Comparison of ENCODE assay signal across 24 cellular contexts in genomic region chr12:69115955-69116354, GRCh38.
"Had no signal": no experiment of that assay in that cellular context is flagged by ENCODE, and none has a peak within 500 bp of the region (broad histone marks: within the 10 kb centered on the region; RNA-seq: fewer than 3 reads in every experiment).

No MANE protein-coding gene starts in this region.

- H3K27ac ChIP-seq: coronary artery, esophagus muscularis mucosa, foreskin keratinocyte, gastroesophageal sphincter, heart left ventricle, hepatocyte, lower lobe of right lung, neutrophil, pancreas, right lobe of liver, thoracic aorta, tibial nerve, upper lobe of left lung had no signal

- H3K4me1 ChIP-seq: esophagus muscularis mucosa, foreskin keratinocyte, gastroesophageal sphincter, heart left ventricle, pancreas, tibial nerve had no signal

- DNase-seq: dermis blood vessel endothelial cell; effector memory CD4-positive, alpha-beta T cell; foreskin keratinocyte; heart left ventricle; left ventricle myocardium superior; lower lobe of right lung; natural killer cell; pancreas; right lobe of liver; small intestine; stimulated activated CD4-positive, alpha-beta T cell treated with anti-CD3 and anti-CD28 coated beads, Interleukin-15, amount 100 ng/mL, for 24 hours; stimulated activated CD4-positive, alpha-beta T cell treated with anti-CD3 and anti-CD28 coated beads, Interleukin-2, amount 100 ng/mL, for 48 hours; stimulated activated naive B cell treated with anti-CD40 and anti-IgM and Interleukin-4, amounts not matched to agents 10 μg/mL and 1 μg/mL and 100 μg/mL, for 72 hours; upper lobe of left lung had no signal

- FAIRE-seq: endothelial cell of umbilical vein, keratinocyte, pancreas, small intestine, urothelium cell line had no signal

- H3K79me2 ChIP-seq: hepatocyte had no signal

- H3K36me3 ChIP-seq: esophagus muscularis mucosa, gastroesophageal sphincter, heart left ventricle, lower lobe of right lung, neutrophil, pancreas, right lobe of liver, thoracic aorta, tibial nerve, upper lobe of left lung had no signal

- ATAC-seq: foreskin keratinocyte; gastroesophageal sphincter; heart left ventricle; left ventricle myocardium superior; natural killer cell; pancreas; right lobe of liver; stimulated activated naive B cell treated with anti-CD40 and anti-IgM and Interleukin-4, amounts not matched to agents 10 μg/mL and 1 μg/mL and 100 μg/mL, for 72 hours had no signal

- H2AFZ ChIP-seq: hepatocyte had no signal

- H3K4me2 ChIP-seq: hepatocyte had no signal

- H3K9me3 ChIP-seq: esophagus muscularis mucosa, gastroesophageal sphincter, heart left ventricle, lower lobe of right lung, neutrophil, pancreas, right lobe of liver, thoracic aorta, tibial nerve, upper lobe of left lung had no signal

- H3K4me3 ChIP-seq: coronary artery, esophagus muscularis mucosa, gastroesophageal sphincter, heart left ventricle, hepatocyte, lower lobe of right lung, pancreas, right lobe of liver, thoracic aorta, tibial nerve had no signal

- H3K27me3 ChIP-seq: esophagus muscularis mucosa, gastroesophageal sphincter, heart left ventricle, hepatocyte, neutrophil, pancreas, right lobe of liver, tibial nerve, upper lobe of left lung had no signal
